Comparison of ENCODE assay signal across 11 cellular contexts in genomic region chr17:4497101-4497824, GRCh38. TPM values are rescaled to one million over a fixed set of nuclear protein-coding genes. Genes with fewer than 3 reads are reported as not detected.
DNase-seq lines count a peak whose midpoint lies in the region; ATAC-seq and TF ChIP-seq lines count a peak whose summit lies in the region.
"Had no signal": no experiment of that assay in that cellular context is flagged by ENCODE, and none has a peak within 500 bp of the region (broad histone marks: within the 10 kb centered on the region; RNA-seq: fewer than 3 reads in every experiment).

No MANE protein-coding gene starts in this region.

- H3K4me3 Mint-ChIP-seq in naive B cell, result peak overlapping the region in 6 of 8 donors; percentile 32 to 77 (median 64)

- ATAC-seq in naive B cell (ENCODE audit: low read depth in 2 of 2) (peak; percentile 12 to 33), GM18907 (IDR thresholded peaks at IDR 0.05; ENCODE audit: unreplicated experiment) (no peak), HG03025 (IDR thresholded peaks at IDR 0.05; ENCODE audit: low FRiP score, unreplicated experiment) (no peak), GM19397 (IDR thresholded peaks at IDR 0.05; ENCODE audit: unreplicated experiment) (no peak)

- H3K27me3 Mint-ChIP-seq in naive B cell, result peaks cover 26 to 46% (median 40%) of the 10 kb centered on the region in 3 donors

- H3K27ac Mint-ChIP-seq in naive B cell, result peak overlapping the region in 3 of 6 donors; percentile 33 to 68 (median 64)

- in situ Hi-C loops in Caki2 (cut with HindIII; ENCODE audit: low pct_unique_long_range_greater_than_20kb, low sequenced_read_pairs) (no loop called here), astrocyte of the spinal cord (cut with HindIII; ENCODE audit: low sequenced_read_pairs) (no loop called here)

- H3K4me3 ChIP-seq in astrocyte of the spinal cord (ENCODE audit: low read depth, low read length), result no peak overlapping the region

- TF ChIP-seq EP300 in Ishikawa (IDR thresholded peaks at IDR 0.05; ENCODE audit: borderline replicate concordance), result no peak

- no peaks in the 10 kb centered on the region for H3K36me3 Mint-ChIP-seq in naive B cell

- TF ChIP-seq CTCF in astrocyte of the spinal cord (IDR thresholded peaks at IDR 0.05; ENCODE audit: low read depth, low read length), result no peak

- DNase-seq in Caki2 (ENCODE audit: low read depth) (peak; percentile 91), astrocyte of the spinal cord (ENCODE audit: low read depth, low spot score) (peak; percentile 19), naive B cell (no peak), amniotic stem cell (lab: John Stamatoyannopoulos, UW) (no peak)
- DNase-seq: activated CD4-positive, alpha-beta T cell treated with anti-CD3 and anti-CD28 coated beads for 4 hours; cortex of kidney; NCI-H2227 treated with DMSO at 0.1 percent for 48 hours had no signal

- H3K4me1 Mint-ChIP-seq in naive B cell, result peaks cover 24 to 43% (median 34%) of the 10 kb centered on the region in 3 donors

- peaks cover 0 to 3% (median 0%) of the 10 kb centered on the region in 7 donors for H3K9me3 Mint-ChIP-seq in naive B cell

- TF ChIP-seq RAD21 in Ishikawa (IDR thresholded peaks at IDR 0.05; ENCODE audit: low read depth), result no peak

TF ChIP-seq in Ishikawa, 13 proteins besides CTCF, POLR2A, EP300 and RAD21:
- TF ChIP-seq TCF12 (IDR thresholded peaks at IDR 0.05; ENCODE audit: low read depth), result peak; percentile 75
- no peak for TF ChIP-seq NFIC (IDR thresholded peaks at IDR 0.05)
- peak; percentile 31; the same call in 1 of the 2 replicates for TF ChIP-seq MAX (IDR thresholded peaks at IDR 0.05)

RNA-seq across cellular contexts. Expression of gene SPNS2, which starts 1.4 kb away (rescaled TPM):
- 0.71 and 2.3 TPM in 2 replicates for total RNA-seq in Caki2 (2014; rRNA removed; shearing (Covaris generic); ENCODE audit: low replicate concordance)
- polyA plus RNA-seq in naive B cell (ENCODE audit: low read depth in 6 of 6), result under 1 TPM in 1 of 6 donors, not detected in 5; 0.23 TPM

RNA-seq across cellular contexts. Expression of gene MYBBP1A, which starts 57.9 kb away (rescaled TPM):
- total RNA-seq in Caki2 (2014; rRNA removed; shearing (Covaris generic); ENCODE audit: low replicate concordance), result 44.6 and 44.8 TPM in 2 replicates
- 10 to 100 TPM in 5 of 6 donors, under 1 TPM in 1; 0.24 to 28.7 (median 13.4) TPM for polyA plus RNA-seq in naive B cell (ENCODE audit: low read depth in 6 of 6)

Comparison
In these comparisons a context has a peak if more than half of its experiments do, and no peak if none do; other contexts are left out.
1. DNase-seq: peak in Caki2 (single experiment) and astrocyte of the spinal cord (single experiment); none in naive B cell (single experiment) and amniotic stem cell (single experiment).
2. ATAC-seq: peak in naive B cell (2 of 2); none in GM18907 (single experiment), HG03025 (single experiment) and GM19397 (single experiment).